8 cellular contexts compared by ENCODE assay signal in the genomic region with DNA sequence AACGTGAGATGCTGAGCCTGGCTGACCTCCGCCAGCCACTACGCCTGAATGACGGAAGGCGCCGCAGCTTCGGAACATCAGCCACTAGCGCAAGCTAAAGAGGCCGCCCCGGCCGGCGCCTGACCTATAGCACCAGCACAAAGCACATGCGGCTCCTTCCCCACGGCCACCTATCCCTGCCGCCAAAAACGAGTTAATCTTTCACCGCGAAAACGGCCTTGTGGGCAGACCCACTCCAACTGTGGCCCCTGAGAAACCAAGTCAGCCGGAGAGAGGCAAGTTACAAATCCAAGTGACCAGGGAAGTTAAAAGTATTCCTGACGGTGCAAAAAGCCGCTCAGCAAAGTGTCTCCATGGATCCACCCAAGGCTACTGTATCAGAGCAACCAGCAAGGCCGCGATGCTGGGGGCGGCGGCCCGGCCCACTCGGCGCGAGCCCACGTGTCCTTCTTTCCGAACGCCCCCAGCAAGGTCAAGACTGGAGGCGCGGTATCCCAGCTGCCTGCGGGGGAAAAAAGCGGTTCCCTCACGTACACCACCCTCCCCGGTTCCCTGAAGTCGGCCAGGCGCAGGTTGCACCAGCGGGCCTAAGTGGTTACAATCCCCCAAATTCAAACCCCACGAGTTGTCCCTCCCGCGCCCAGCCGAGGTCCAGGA. TPM values are rescaled to one million over a fixed set of nuclear protein-coding genes. Genes with fewer than 3 reads are reported as not detected.
A peak's percentile ranks its signal among the peaks of the same experiment; 100 is the strongest.
DNase-seq lines count a peak whose midpoint lies in the region; ATAC-seq and TF ChIP-seq lines count a peak whose summit lies in the region.

No MANE protein-coding gene starts in this region.

- H3K9me3 ChIP-seq in subcutaneous abdominal adipose tissue (ENCODE audit: control insufficient read depth in 5 of 5, low read length in 5 of 5): no peaks in the 10 kb centered on the region

- DNase-seq in AG04449 (ENCODE audit: low read depth, low spot score) (no peak), OCI-M1 (lab: John Stamatoyannopoulos, UW) (peak; percentile 63), foreskin melanocyte (peak; percentile 49), neural crest cell (ENCODE audit: low read depth, low spot score) (peak; percentile 45)
- DNase-seq in activated gamma-delta T cell treated with anti-CD3 and anti-CD28 coated beads, Interleukin-2, amount 50 U/mL, for 16 hours (ENCODE audit: low read depth): peak; percentile 24

- H3K27me3 Mint-ChIP-seq in neural crest cell (ENCODE audit: low read depth): no peaks in the 10 kb centered on the region

- TF ChIP-seq CTCF in AG04449 (IDR thresholded peaks at IDR 0.05; ENCODE audit: insufficient read depth, low read length, missing control alignments) (no peak), neural crest cell (conservative IDR thresholded peaks at IDR 0.05) (no peak)

- H3K36me3 ChIP-seq in subcutaneous abdominal adipose tissue (ENCODE audit: control insufficient read depth in 5 of 5, insufficient read depth in 5 of 5, low read length in 5 of 5): peaks cover 22 to 47% (median 35%) of the 10 kb centered on the region in 5 donors

- H3K27me3 ChIP-seq in subcutaneous abdominal adipose tissue (ENCODE audit: control insufficient read depth in 5 of 5, insufficient read depth in 4 of 5, low read length in 5 of 5): no peaks in the 10 kb centered on the region

- peaks cover 56% of the 10 kb centered on the region for H3K4me1 Mint-ChIP-seq in neural crest cell

- H3K9ac ChIP-seq in subcutaneous abdominal adipose tissue (ENCODE audit: low read length in 5 of 5): peak overlapping the region; percentile 86 to 93 (median 89)

- H3K4me1 ChIP-seq in subcutaneous abdominal adipose tissue (ENCODE audit: control insufficient read depth in 5 of 5, insufficient read depth in 5 of 5, low read length in 5 of 5): peaks cover 2 to 38% (median 36%) of the 10 kb centered on the region in 5 donors

- peak overlapping the region; percentile 96 for H3K27ac ChIP-seq in subcutaneous abdominal adipose tissue (ENCODE audit: low read depth, low read length)

- H3K27ac Mint-ChIP-seq in neural crest cell (ENCODE audit: unreplicated experiment): peak overlapping the region; percentile 95

- CTCF ChIA-PET in AG04449 (lab: Yijun Ruan, JAX): interaction anchor here (1.6 kb wide), 1 partner anchor 208 kb away, joined by 4 read pairs; no protein-coding TSS in a partner anchor

- ATAC-seq in GM18870 (IDR thresholded peaks at IDR 0.05; ENCODE audit: unreplicated experiment): peak; percentile 0
- peak; percentile 28 for ATAC-seq in HG03139 (IDR thresholded peaks at IDR 0.05; ENCODE audit: unreplicated experiment)

- H3K9me3 Mint-ChIP-seq in neural crest cell: no peaks in the 10 kb centered on the region

- H3K36me3 Mint-ChIP-seq in neural crest cell (ENCODE audit: low read depth): peaks cover 37% of the 10 kb centered on the region

- H3K4me3 ChIP-seq in AG04449 (ENCODE audit: low read depth, low read length) (peak overlapping the region; percentile 78), subcutaneous abdominal adipose tissue (ENCODE audit: low read depth in 1 of 5, low read length in 5 of 5) (peak overlapping the region; percentile 67 to 89 (median 85))

- H3K4me3 Mint-ChIP-seq in neural crest cell: peak overlapping the region; percentile 97

- POLR2A ChIA-PET in AG04449 (lab: Yijun Ruan, JAX): interaction anchor here (0.6 to 2.9 kb wide), 13 partner anchors 8 to 176 kb away, joined by 3 to 25 read pairs (median 4); a partner anchor contains a TSS

RNA-seq across cellular contexts. Expression of a gene that starts 0.6 kb away (rescaled TPM):
- 563 and 569 TPM in 2 replicates for total RNA-seq in neural crest cell

RNA-seq across cellular contexts. Expression of a gene that starts 1.1 kb away (rescaled TPM):
- 186 and 203 TPM in 2 replicates for total RNA-seq in neural crest cell

RNA-seq across cellular contexts. Expression of a gene that starts 16.8 kb away (rescaled TPM):
- total RNA-seq in neural crest cell: 28.0 and 32.2 TPM in 2 replicates

RNA-seq across cellular contexts. Expression of a gene that starts 45.7 kb away (rescaled TPM):
- total RNA-seq in neural crest cell: 9.1 and 9.4 TPM in 2 replicates
